ENCODE assay signal across 8 cellular contexts in genomic region chr11:44096360-44097188, GRCh38. TPM values are rescaled to one million over a fixed set of nuclear protein-coding genes. Genes with fewer than 3 reads are reported as not detected.
A peak's percentile ranks its signal among the peaks of the same experiment; 100 is the strongest.
DNase-seq lines count a peak whose midpoint lies in the region; ATAC-seq and TF ChIP-seq lines count a peak whose summit lies in the region.

No MANE protein-coding gene starts in this region.

- no peaks in the 10 kb centered on the region for H3K27me3 ChIP-seq in vagina

- peak overlapping the region; percentile 86 to 93 for H3K4me3 ChIP-seq in vagina

- no peak for ATAC-seq in memory B cell (ENCODE audit: low read depth)
- no peak for ATAC-seq in HG03097 (IDR thresholded peaks at IDR 0.05; ENCODE audit: low FRiP score, unreplicated experiment)

- H3K4me3 Mint-ChIP-seq in chondrocyte (ENCODE audit: unreplicated experiment) (peak overlapping the region; percentile 83), memory B cell (peak overlapping the region; percentile 86)

- no peaks in the 10 kb centered on the region for H3K36me3 Mint-ChIP-seq in chondrocyte (ENCODE audit: low read depth)
- peaks cover 14% of the 10 kb centered on the region for H3K36me3 Mint-ChIP-seq in memory B cell

- no peak for TF ChIP-seq POLR2A in vagina (IDR thresholded peaks at IDR 0.05)

- H3K27ac ChIP-seq in vagina: peak overlapping the region; percentile 87

- no peaks in the 10 kb centered on the region for H3K9me3 Mint-ChIP-seq in chondrocyte (ENCODE audit: low read depth)
- no peaks in the 10 kb centered on the region for H3K9me3 Mint-ChIP-seq in memory B cell

- H3K27ac Mint-ChIP-seq in chondrocyte (ENCODE audit: unreplicated experiment) (peak overlapping the region; percentile 32), memory B cell (peak overlapping the region; percentile 68)

- no peak for TF ChIP-seq CTCF in GM20000 (IDR thresholded peaks at IDR 0.05; ENCODE audit: extremely low read depth, missing control alignments)
- TF ChIP-seq CTCF in chondrocyte (IDR thresholded peaks at IDR 0.05): no peak
- TF ChIP-seq CTCF in vagina (IDR thresholded peaks at IDR 0.05): no peak

- no peaks in the 10 kb centered on the region for H3K9me3 ChIP-seq in vagina

- no peaks in the 10 kb centered on the region for H3K36me3 ChIP-seq in vagina

- H3K4me1 ChIP-seq in vagina: peaks cover 28% of the 10 kb centered on the region

- H3K4me1 Mint-ChIP-seq in chondrocyte (ENCODE audit: low read depth): peaks cover 22% of the 10 kb centered on the region
- H3K4me1 Mint-ChIP-seq in memory B cell: peaks cover 20% of the 10 kb centered on the region

- H3K27me3 Mint-ChIP-seq in chondrocyte (ENCODE audit: low read depth) (peaks cover 9% of the 10 kb centered on the region), memory B cell (peaks cover 1% of the 10 kb centered on the region)

- DNase-seq in GM20000 (ENCODE audit: low spot score) (peak; percentile 23), M059J (ENCODE audit: low read depth) (peak; percentile 72), chondrocyte (ENCODE audit: low spot score) (peak; percentile 93), memory B cell (ENCODE audit: low spot score in 2 of 2) (no peak), vagina (ENCODE audit: extremely low spot score in 2 of 2) (no peak), ureter (ENCODE audit: low spot score) (no peak), NOMO-1 (lab: John Stamatoyannopoulos, UW; ENCODE audit: unreplicated experiment in 2 of 2) (no peak)

- intact Hi-C loops in vagina (cut with DNase I): no loop called here

RNA-seq across cellular contexts. Expression of gene EXT2, which starts 1.1 kb away (rescaled TPM):
- total RNA-seq in M059J (2014; rRNA removed; shearing (Covaris generic)): 172 and 259 TPM in 2 replicates
- total RNA-seq in chondrocyte (106 to 116 TPM (median 108 TPM) in 3 replicates), vagina (78.6 TPM), ureter (48.1 TPM)

RNA-seq across cellular contexts. Expression of gene ACCS, which starts 30.5 kb away (rescaled TPM):
- total RNA-seq in M059J (2014; rRNA removed; shearing (Covaris generic)): 0.39 and 2.3 TPM in 2 replicates
- 5.8 to 14.7 TPM (median 11.1 TPM) in 3 replicates for total RNA-seq in chondrocyte
- 8.1 TPM for total RNA-seq in vagina
- 44.0 TPM for total RNA-seq in ureter

RNA-seq across cellular contexts. Expression of gene ACCSL, which starts 48.8 kb away (rescaled TPM):
- not detected in 2 replicates for total RNA-seq in M059J (2014; rRNA removed; shearing (Covaris generic))
- total RNA-seq in chondrocyte (not detected in 3 replicates), vagina (not detected), ureter (not detected)

Comparison
In these comparisons a context has a peak if more than half of its experiments do, and no peak if none do; other contexts are left out.
1. DNase-seq: peak in GM20000 (single experiment), M059J (single experiment) and chondrocyte (single experiment); none in memory B cell (0 of 2), vagina (0 of 2), ureter (single experiment) and NOMO-1 (0 of 2).